In genomic region chr7:95636140-95636539, GRCh38 we compare ENCODE assay signal across 20 cellular contexts. TPM values are rescaled to one million over a fixed set of nuclear protein-coding genes. Genes with fewer than 3 reads are reported as not detected.
DNase-seq lines count a peak whose midpoint lies in the region; ATAC-seq, FAIRE-seq and TF ChIP-seq lines count a peak whose summit lies in the region.
"Had no signal": no experiment of that assay in that cellular context is flagged by ENCODE, and none has a peak within 500 bp of the region (broad histone marks: within the 10 kb centered on the region; RNA-seq: fewer than 3 reads in every experiment).

No MANE protein-coding gene starts in this region.

- H3K36me3 ChIP-seq in astrocyte (ENCODE audit: insufficient read depth, low read length) (no peaks in the 10 kb centered on the region), psoas muscle (ENCODE audit: insufficient read depth in 1 of 2, low read depth in 1 of 2) (no peaks in the 10 kb centered on the region)
- H3K36me3 ChIP-seq: ascending aorta, thoracic aorta had no signal

- H3K4me1 Mint-ChIP-seq in astrocyte (ENCODE audit: low read depth, unreplicated experiment) = peaks cover 4% of the 10 kb centered on the region
- H3K4me1 Mint-ChIP-seq in memory B cell = peaks cover 13% of the 10 kb centered on the region
- H3K4me1 Mint-ChIP-seq: activated CD4-positive, alpha-beta memory T cell treated with anti-CD3 and anti-CD28 coated beads, Interleukin-2, amount 10 ng/mL, durations not matched to agents 7 days and 5 days; activated T-helper 17 cell treated with anti-CD3 and anti-CD28 coated beads, Interleukin-2, amount 50 U/mL, for 72 hours had no signal

- H3K9me3 ChIP-seq in A549 (no peaks in the 10 kb centered on the region), astrocyte (ENCODE audit: insufficient read depth, low read depth, low read length) (no peaks in the 10 kb centered on the region), psoas muscle (no peaks in the 10 kb centered on the region)
- H3K9me3 ChIP-seq: thoracic aorta had no signal

- H2AFZ ChIP-seq in astrocyte (ENCODE audit: low read depth, low read length) = peak overlapping the region; percentile 9

- TF ChIP-seq EP300 in A549 (IDR thresholded peaks at IDR 0.05) = no peak

- intact Hi-C loops in psoas muscle (cut with DNase I) = no loop called here

- no peaks in the 10 kb centered on the region for H3K27me3 Mint-ChIP-seq in astrocyte (ENCODE audit: low read depth, unreplicated experiment)
- no peaks in the 10 kb centered on the region for H3K27me3 Mint-ChIP-seq in memory B cell
- H3K27me3 Mint-ChIP-seq: activated CD4-positive, alpha-beta memory T cell treated with anti-CD3 and anti-CD28 coated beads, Interleukin-2, amount 10 ng/mL, durations not matched to agents 7 days and 5 days had no signal

- no peak overlapping the region for H3K4me2 ChIP-seq in A549
- H3K4me2 ChIP-seq in astrocyte (ENCODE audit: low read length) = no peak overlapping the region

- no peak for FAIRE-seq in A549 (lab: Jason Lieb, UNC)
- FAIRE-seq in astrocyte (lab: Jason Lieb, UNC) = no peak

- H3K4me1 ChIP-seq in A549 (no peaks in the 10 kb centered on the region), astrocyte (ENCODE audit: insufficient read depth, low read length) (no peaks in the 10 kb centered on the region), psoas muscle (no peaks in the 10 kb centered on the region)
- H3K4me1 ChIP-seq: ascending aorta had no signal

- no peak overlapping the region for H3K4me3 ChIP-seq in A549
- no peak overlapping the region for H3K4me3 ChIP-seq in astrocyte (ENCODE audit: insufficient read depth, low read depth, low read length)
- H3K4me3 ChIP-seq in psoas muscle = no peak overlapping the region
- H3K4me3 ChIP-seq: ascending aorta, thoracic aorta had no signal

- no peak for TF ChIP-seq RAD21 in A549 (conservative IDR thresholded peaks at IDR 0.05 in 1 of 2, IDR thresholded peaks at IDR 0.05 in 1 of 2)

- no peak overlapping the region for H3K9ac ChIP-seq in astrocyte (ENCODE audit: low read length)

- POLR2A ChIA-PET in A549 (lab: Yijun Ruan, JAX) = no interaction called here

- 67% methylated on average over 2 of the region's 2 CpGs for WGBS in A549 (ENCODE audit: missing lambda C conversion rate)
- WGBS in psoas muscle, 3 donors = 71 to 80% (median 71%) methylated on average over 2 of the region's 2 CpGs

- H3K27me3 ChIP-seq in astrocyte (ENCODE audit: insufficient read depth, low read length) (peaks cover 2% of the 10 kb centered on the region), psoas muscle (ENCODE audit: insufficient read depth in 3 of 3, low read length in 2 of 3) (no peaks in the 10 kb centered on the region)
- H3K27me3 ChIP-seq: ascending aorta had no signal

- TF ChIP-seq CTCF in A549 (IDR thresholded peaks at IDR 0.05) = no peak
- no peak for TF ChIP-seq CTCF in astrocyte (IDR thresholded peaks at IDR 0.05; ENCODE audit: insufficient read depth, low read depth, low read length)
- TF ChIP-seq CTCF in psoas muscle (IDR thresholded peaks at IDR 0.05) = no peak

- H3K36me3 Mint-ChIP-seq in astrocyte (ENCODE audit: low read depth, unreplicated experiment) (no peaks in the 10 kb centered on the region), memory B cell (no peaks in the 10 kb centered on the region)

- ATAC-seq in A549 (no peak), memory B cell (ENCODE audit: low read depth) (peak; percentile 47), psoas muscle (no peak)
- ATAC-seq: activated T-helper 17 cell treated with anti-CD3 and anti-CD28 coated beads, Interleukin-2, amount 50 U/mL, for 72 hours; Right ventricle myocardium inferior had no signal

- H3K27ac Mint-ChIP-seq in astrocyte (ENCODE audit: unreplicated experiment) = no peak overlapping the region
- H3K27ac Mint-ChIP-seq in memory B cell = no peak overlapping the region
- H3K27ac Mint-ChIP-seq: activated CD4-positive, alpha-beta memory T cell treated with anti-CD3 and anti-CD28 coated beads, Interleukin-2, amount 10 ng/mL, durations not matched to agents 7 days and 5 days; activated T-helper 17 cell treated with anti-CD3 and anti-CD28 coated beads, Interleukin-2, amount 50 U/mL, for 72 hours; T-helper 2 cell treated with Interferon-gamma antibody and Interleukin-4, amounts not matched to agents 5 μg/mL and 100 μg/mL, for 36 hours had no signal

- no peak overlapping the region for H3K4me3 Mint-ChIP-seq in astrocyte (ENCODE audit: unreplicated experiment)
- no peak overlapping the region for H3K4me3 Mint-ChIP-seq in memory B cell
- H3K4me3 Mint-ChIP-seq: activated CD4-positive, alpha-beta memory T cell treated with anti-CD3 and anti-CD28 coated beads, Interleukin-2, amount 10 ng/mL, durations not matched to agents 7 days and 5 days; activated T-helper 17 cell treated with anti-CD3 and anti-CD28 coated beads, Interleukin-2, amount 50 U/mL, for 72 hours; T-helper 2 cell treated with Interferon-gamma antibody and Interleukin-4, amounts not matched to agents 5 μg/mL and 100 μg/mL, for 36 hours had no signal

- no peak for TF ChIP-seq POLR2A in A549 (IDR thresholded peaks at IDR 0.05; ENCODE audit: low read length)

- CTCF ChIA-PET in A549 (lab: Yijun Ruan, JAX) = no interaction called here

- H4K20me1 ChIP-seq in astrocyte (ENCODE audit: insufficient read depth, low read length) = no peaks in the 10 kb centered on the region

- H3K27ac ChIP-seq in A549 (no peak overlapping the region; a peak in 1 of 6 replicates), astrocyte (ENCODE audit: low read depth, low read length) (no peak overlapping the region), psoas muscle (no peak overlapping the region)
- H3K27ac ChIP-seq: ascending aorta, thoracic aorta had no signal

- no peaks in the 10 kb centered on the region for H3K79me2 ChIP-seq in astrocyte (ENCODE audit: insufficient read depth, low read length)

- DNase-seq in A549 (ENCODE audit: low read depth in 1 of 2, low spot score in 1 of 2) (no peak), HCEC 1CT (peak; percentile 37), astrocyte (ENCODE audit: low read depth) (peak; percentile 39), memory B cell (ENCODE audit: low spot score in 2 of 2) (no peak), psoas muscle (no peak), RPMI8226 (no peak)
- no peak for DNase-seq in stimulated activated CD4-positive, alpha-beta T cell treated with anti-CD3 and anti-CD28 coated beads, Interleukin-12 subunit alpha, Interleukin-12 subunit beta, amount 100 ng/mL, for 4 hours
- no peak for DNase-seq in activated naive CD4-positive, alpha-beta T cell (lab: John Stamatoyannopoulos, UW)
- DNase-seq: activated CD4-positive, alpha-beta memory T cell treated with anti-CD3 and anti-CD28 coated beads, Interleukin-2, amount 10 ng/mL, durations not matched to agents 7 days and 5 days; DMS153; effector CD4-positive, alpha-beta T cell; foreskin melanocyte; NCI-H1105 treated with DMSO at 0.1 percent for 48 hours; NCI-H446; stimulated activated CD4-positive, alpha-beta T cell treated with anti-CD3 and anti-CD28 coated beads, Interleukin-15, amount 100 ng/mL, for 24 hours had no signal

- peaks cover 4% of the 10 kb centered on the region for H3K9me3 Mint-ChIP-seq in astrocyte (ENCODE audit: unreplicated experiment)
- H3K9me3 Mint-ChIP-seq in memory B cell = no peaks in the 10 kb centered on the region
- H3K9me3 Mint-ChIP-seq: activated CD4-positive, alpha-beta memory T cell treated with anti-CD3 and anti-CD28 coated beads, Interleukin-2, amount 10 ng/mL, durations not matched to agents 7 days and 5 days; activated T-helper 17 cell treated with anti-CD3 and anti-CD28 coated beads, Interleukin-2, amount 50 U/mL, for 72 hours; T-helper 2 cell treated with Interferon-gamma antibody and Interleukin-4, amounts not matched to agents 5 μg/mL and 100 μg/mL, for 36 hours had no signal

TF ChIP-seq in A549, 52 proteins besides CTCF, POLR2A, EP300 and RAD21:
- TF ChIP-seq ZC3H11A (IDR thresholded peaks at IDR 0.05) (no peak), FOSL2 (IDR thresholded peaks at IDR 0.05) (no peak), FOSL2 (CRISPR knock-in tag; IDR thresholded peaks at IDR 0.05) (0 out of 2 replicates have a peak, but pooled peaks have one; percentile 10)

RNA-seq across cellular contexts. Expression of gene PDK4, which starts 39.8 kb away (rescaled TPM):
- 21.9 and 26.1 TPM in 2 replicates for polyA plus RNA-seq in A549 (2011; rRNA removed)
- 2.4 and 3.0 TPM in 2 replicates for polyA plus RNA-seq in A549 (2012; cell fraction: cytosol; rRNA removed)
- polyA plus RNA-seq in A549 (2012; cell fraction: nucleus; rRNA removed) = 4.0 and 6.2 TPM in 2 replicates
- polyA plus RNA-seq in A549 (2017; fragmentation: RNase III; extraction: RNeasy Plus Mini Kit Qiagen cat#74134 plus additional on column Dnase treatment) = 5.5 to 8.6 TPM (median 6.5 TPM) in 3 replicates
- polyA minus RNA-seq in A549 (2011; rRNA and poly(A)+ RNA removed) = 13.2 and 14.7 TPM in 2 replicates
- total RNA-seq in astrocyte = 0.29 and 0.34 TPM in 2 replicates
- total RNA-seq in psoas muscle = 1,000 to 10,000 TPM in 2 of 4 donors, 100 to 1,000 TPM in 2; 386 to 3,046 (median 1,769) TPM
- polyA plus RNA-seq in psoas muscle = 1,000 to 10,000 TPM in 2 of 3 donors, 100 to 1,000 TPM in 1; 174 to 2,971 (median 2,751) TPM
- total RNA-seq: activated CD4-positive, alpha-beta memory T cell treated with anti-CD3 and anti-CD28 coated beads, Interleukin-2, amount 10 ng/mL, durations not matched to agents 7 days and 5 days; activated T-helper 17 cell treated with anti-CD3 and anti-CD28 coated beads, Interleukin-2, amount 50 U/mL, for 72 hours had no signal

Comparison
In these comparisons a context has a peak if more than half of its experiments do, and no peak if none do; other contexts are left out.
1. DNase-seq: peak in HCEC 1CT (single experiment) and astrocyte (single experiment); none in A549 (0 of 2), memory B cell (0 of 2), stimulated activated CD4-positive, alpha-beta T cell treated with anti-CD3 and anti-CD28 coated beads, Interleukin-12 subunit alpha, Interleukin-12 subunit beta, amount 100 ng/mL, for 4 hours (single experiment), activated naive CD4-positive, alpha-beta T cell (0 of 4), psoas muscle (0 of 2) and RPMI8226 (single experiment).
2. RNA of gene PDK4, which starts 39.8 kb away (total RNA-seq): 386 to 3,046 TPM in psoas muscle; 0.29 to 0.34 TPM in astrocyte; every median in the first group is over 100 times any median in the second.